In the genomic region with DNA sequence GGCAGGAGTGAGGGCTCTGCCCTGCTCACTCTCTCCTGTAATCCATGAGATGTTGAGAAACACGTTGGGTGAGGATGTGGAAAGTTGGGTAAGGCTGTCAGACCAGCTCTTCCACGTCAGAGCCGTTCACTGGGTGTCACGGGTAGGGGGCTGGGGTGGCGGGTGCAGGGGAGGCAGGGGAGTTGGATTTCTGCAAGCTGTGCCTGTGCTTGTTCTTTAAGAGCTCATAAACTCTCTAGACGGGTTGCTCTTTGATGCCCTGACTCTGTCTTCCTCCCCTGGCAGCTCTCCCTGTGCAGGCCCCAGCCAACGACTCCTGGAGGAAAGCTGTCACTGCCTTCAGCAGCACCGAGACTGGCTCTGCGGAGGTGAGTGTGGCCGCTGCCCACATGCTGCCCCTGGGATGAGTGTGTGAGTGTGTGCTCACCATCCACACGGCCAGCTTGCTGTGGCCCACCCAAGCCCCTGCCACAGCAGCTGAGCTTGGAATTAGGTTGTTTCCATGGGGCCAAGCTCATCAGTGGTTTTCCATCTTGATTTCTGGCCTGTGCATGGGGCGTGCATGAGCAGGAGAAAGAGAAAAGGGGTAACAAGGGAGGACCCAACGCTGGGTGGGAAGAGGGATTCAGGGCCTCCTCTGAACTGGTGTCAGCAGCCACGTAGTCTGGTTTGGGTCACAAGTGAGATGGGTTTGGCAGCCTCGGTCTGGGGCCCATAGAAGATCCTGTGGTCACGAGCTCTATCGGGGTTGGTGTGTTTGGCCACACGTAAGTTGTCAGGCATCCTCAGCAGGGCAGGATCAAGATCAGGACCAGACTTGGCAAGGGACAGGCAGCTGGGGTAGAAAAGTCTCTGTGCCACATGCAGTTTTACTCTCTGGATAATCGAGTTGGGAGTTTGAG, we compare ENCODE assay signal across 17 cellular contexts. TPM values are rescaled to one million over a fixed set of nuclear protein-coding genes. Genes with fewer than 3 reads are reported as not detected.
A peak's percentile ranks its signal among the peaks of the same experiment; 100 is the strongest.
DNase-seq lines count a peak whose midpoint lies in the region; ATAC-seq, FAIRE-seq and TF ChIP-seq lines count a peak whose summit lies in the region.
"Had no signal": no experiment of that assay in that cellular context is flagged by ENCODE, and none has a peak within 500 bp of the region (broad histone marks: within the 10 kb centered on the region; RNA-seq: fewer than 3 reads in every experiment).

No MANE protein-coding gene starts in this region.

- no peak for ATAC-seq in K562
- ATAC-seq: right lobe of liver had no signal

- TF ChIP-seq CTCF in RWPE1 (conservative IDR thresholded peaks at IDR 0.05; ENCODE audit: low read depth) (no peak), K562 (IDR thresholded peaks at IDR 0.05 in 2 of 3, conservative IDR thresholded peaks at IDR 0.05 in 1 of 3; ENCODE audit: insufficient read depth in 2 of 3, low read depth in 1 of 3, low read length in 3 of 3) (no peak), right atrium auricular region (IDR thresholded peaks at IDR 0.05) (no peak)

- peaks cover 0 to 2% of the 10 kb centered on the region in 2 experiments; a peak in 1 of 5 replicates for H3K4me1 ChIP-seq in K562 (replicated peaks in 1 of 2; ENCODE audit: control insufficient read depth in 2 of 2, insufficient read depth in 2 of 2, low read length in 2 of 2)
- peaks cover 0 to 46% of the 10 kb centered on the region in 2 donors for H3K4me1 ChIP-seq in right atrium auricular region
- H3K4me1 ChIP-seq in rectal smooth muscle tissue (ENCODE audit: control insufficient read depth, insufficient read depth, low read length), result peaks cover 3% of the 10 kb centered on the region
- H3K4me1 ChIP-seq: right lobe of liver, SJSA1, testis had no signal

- POLR2A ChIA-PET in RWPE1 (lab: Yijun Ruan, JAX; ENCODE audit: low non-redundant PET) (interaction anchor here (0.6 kb wide), 2 partner anchors 55 to 75 kb away, joined by 4 to 5 read pairs; no protein-coding TSS in a partner anchor), K562 (lab: Yijun Ruan, JAX) (interaction anchor here (0.6 to 1.1 kb wide), 5 partner anchors 12 to 161 kb away, joined by 3 to 5 read pairs (median 3); no protein-coding TSS in a partner anchor)

- no peaks in the 10 kb centered on the region for H3K9me3 ChIP-seq in K562 (replicated peaks; ENCODE audit: control insufficient read depth, insufficient read depth, low read depth, low read length)
- H3K9me3 ChIP-seq in right atrium auricular region, result no peaks in the 10 kb centered on the region
- H3K9me3 ChIP-seq: BLaER1, right lobe of liver, SJSA1, testis had no signal

- peaks cover 96% of the 10 kb centered on the region for H3K36me3 ChIP-seq in K562 (ENCODE audit: control insufficient read depth, insufficient read depth, low read length)
- H3K36me3 ChIP-seq in right atrium auricular region, result peaks cover 97% of the 10 kb centered on the region
- H3K36me3 ChIP-seq in rectal smooth muscle tissue (ENCODE audit: control insufficient read depth, insufficient read depth, low read length), result peaks cover 79% of the 10 kb centered on the region

- intact Hi-C loops in K562 (cut with micrococcal nuclease), result no loop called here

- H3K4me2 ChIP-seq in K562 (ENCODE audit: insufficient read depth, low read length), result no peak overlapping the region
- H3K4me2 ChIP-seq: BLaER1 had no signal

- no peaks in the 10 kb centered on the region for H3K27me3 ChIP-seq in K562 (ENCODE audit: control insufficient read depth in 2 of 2, insufficient read depth in 2 of 2, low read length in 2 of 2)
- H3K27me3 ChIP-seq in right atrium auricular region, result no peaks in the 10 kb centered on the region
- no peaks in the 10 kb centered on the region for H3K27me3 ChIP-seq in rectal smooth muscle tissue (ENCODE audit: control insufficient read depth, insufficient read depth, low read length)
- H3K27me3 ChIP-seq: BLaER1, right lobe of liver, SJSA1, testis had no signal

- H2AFZ ChIP-seq in K562 (ENCODE audit: low read depth, low read length), result no peak overlapping the region

- FAIRE-seq in K562 (lab: Jason Lieb, UNC), result no peak
- FAIRE-seq: TTC549 had no signal

- H3K4me3 ChIP-seq in K562 (no peak overlapping the region), right atrium auricular region (no peak overlapping the region), rectal smooth muscle tissue (ENCODE audit: low read length) (no peak overlapping the region)
- H3K4me3 ChIP-seq: BLaER1, right lobe of liver, SJSA1, testis had no signal

- in situ Hi-C loops in K562 (cut with MboI), result no loop called here

- H3K27ac ChIP-seq in RWPE1, result peak overlapping the region; percentile 9; the same call in 1 of the 2 replicates
- H3K27ac ChIP-seq in K562 (ENCODE audit: extremely low read depth, low read depth, low read length), result no peak overlapping the region
- H3K27ac ChIP-seq in right atrium auricular region, result peak overlapping the region; percentile 79 to 87
- H3K27ac ChIP-seq in rectal smooth muscle tissue (ENCODE audit: low read depth, low read length), result peak overlapping the region; percentile 55
- H3K27ac ChIP-seq: BLaER1, right lobe of liver, SJSA1, testis had no signal

- 91% methylated on average over 17 of the region's 19 CpGs for WGBS in K562 (ENCODE audit: insufficient coverage, low coverage, missing lambda C conversion rate)

- TF ChIP-seq RAD21 in K562 (CRISPR knock-in tag; conservative IDR thresholded peaks at IDR 0.05 in 1 of 2, IDR thresholded peaks at IDR 0.05 in 1 of 2), result no peak

- H3K79me2 ChIP-seq in K562 (ENCODE audit: control insufficient read depth, insufficient read depth, low read length), result no peaks in the 10 kb centered on the region

- no peak for TF ChIP-seq POLR2A in K562 (conservative IDR thresholded peaks at IDR 0.05)

- BruUV-seq in K562 (replicated peaks; lab: Mats Ljungman, UMichigan), result no TSS peak

- DNase-seq in RWPE1 (ENCODE audit: low spot score), result no peak
- DNase-seq in K562 (ENCODE audit: extremely low read depth in 1 of 4, low spot score in 3 of 4), result no peak
- no peak for DNase-seq in right atrium auricular region (ENCODE audit: low spot score)
- no peak for DNase-seq in UCSD-AML1 (lab: John Stamatoyannopoulos, UW; ENCODE audit: unreplicated experiment)
- DNase-seq in DMS114 treated with DMSO at 0.1 percent for 48 hours (lab: John Stamatoyannopoulos, UW; ENCODE audit: unreplicated experiment), result no peak
- no peak for DNase-seq in HPDE6-E6E7 (ENCODE audit: extremely low spot score)
- DNase-seq: activated CD4-positive, alpha-beta memory T cell treated with anti-CD3 and anti-CD28 coated beads for 36 hours; GOT3; Kasumi-1; NCI-H1436 treated with DMSO at 0.1 percent for 48 hours; stimulated activated CD4-positive, alpha-beta T cell treated with anti-CD3 and anti-CD28 coated beads, Interleukin-2, amount 100 ng/mL, for 24 hours; testis had no signal

- H3K9ac ChIP-seq in K562 (ENCODE audit: insufficient read depth in 1 of 2, low read depth in 2 of 2, low read length in 2 of 2) (no peak overlapping the region), rectal smooth muscle tissue (ENCODE audit: low read length) (no peak overlapping the region)
- H3K9ac ChIP-seq: BLaER1 had no signal

- H3K9me1 ChIP-seq in K562 (ENCODE audit: control insufficient read depth, insufficient read depth, low read length), result no peaks in the 10 kb centered on the region

- no peak for TF ChIP-seq EP300 in K562 (IDR thresholded peaks at IDR 0.05; ENCODE audit: low read length)

- peaks cover 8% of the 10 kb centered on the region for H4K20me1 ChIP-seq in K562 (replicated peaks; ENCODE audit: control insufficient read depth, insufficient read depth, low read length)

- CTCF ChIA-PET in RWPE1 (lab: Yijun Ruan, JAX) (interaction anchor here (1.0 to 1.4 kb wide), 2 partner anchors 12 to 132 kb away, joined by 3 to 4 read pairs; no protein-coding TSS in a partner anchor), K562 (lab: Yijun Ruan, JAX; ENCODE audit: low intra/inter-chr PET ratio) (no interaction called here)

RNA-seq across cellular contexts. Expression of a gene that starts 21.0 kb away (rescaled TPM):
- 98.5 and 154 TPM in 2 replicates for total RNA-seq in K562 (2011; cell fraction: chromatin; rRNA removed; ENCODE audit: low replicate concordance)
- total RNA-seq in K562 (2011; cell fraction: nucleolus; rRNA removed), result 72.6 and 96.6 TPM in 2 replicates
- total RNA-seq in K562 (2011; cell fraction: nucleoplasm; rRNA removed), result 78.2 and 78.3 TPM in 2 replicates
- total RNA-seq in K562 (2014; rRNA removed) (14.6 and 21.3 TPM in 2 replicates), K562 (2014; rRNA removed; fragmentation: Illumina TruSeq; extraction: Trizol) (8.6 TPM in 2 replicates), K562 (2015; rRNA removed; fragmentation: Illumina TruSeq; extraction: Trizol) (15.6 and 15.7 TPM in 2 replicates), K562 (2021) (23.4 and 23.5 TPM in 2 replicates), right atrium auricular region (10 to 100 TPM; 13.7 to 16.4 TPM)
- polyA plus RNA-seq in K562 (2011; rRNA removed) (15.3 and 21.6 TPM in 2 replicates), K562 (2014; fragmentation: Illumina TruSeq; extraction: Trizol) (13.7 and 15.3 TPM in 2 replicates), K562 (2014; fragmentation: Nextera tagmentation; extraction: Ambion mirVana) (1 to 10 TPM; 1.8 to 2.1 TPM), K562 (2014; rRNA removed) (15.4 and 18.2 TPM in 2 replicates)
- polyA plus RNA-seq in K562 (2011; cell fraction: cytosol; rRNA removed), result 16.0 and 17.4 TPM in 2 replicates
- 117 and 121 TPM in 2 replicates for polyA plus RNA-seq in K562 (2011; cell fraction: nucleus; rRNA removed)
- polyA plus RNA-seq in K562 (2012), result 22.0 and 30.6 TPM in 2 replicates
- 9.2 and 14.3 TPM in 2 replicates for polyA minus RNA-seq in K562 (2011; rRNA and poly(A)+ RNA removed)
- 6.6 and 8.9 TPM in 2 replicates for polyA minus RNA-seq in K562 (2011; cell fraction: cytosol; rRNA and poly(A)+ RNA removed)
- 11.7 and 17.9 TPM in 2 replicates for polyA minus RNA-seq in K562 (2011; cell fraction: nucleus; rRNA and poly(A)+ RNA removed)

RNA-seq across cellular contexts. Expression of a gene that starts 49.4 kb away (rescaled TPM):
- total RNA-seq in K562 (2011; cell fraction: chromatin; rRNA removed; ENCODE audit: low replicate concordance), result 22.3 and 45.1 TPM in 2 replicates
- total RNA-seq in K562 (2011; cell fraction: nucleolus; rRNA removed), result 32.7 and 35.9 TPM in 2 replicates
- total RNA-seq in K562 (2011; cell fraction: nucleoplasm; rRNA removed), result 26.6 and 29.1 TPM in 2 replicates
- total RNA-seq in K562 (2014; rRNA removed), result 25.6 and 27.5 TPM in 2 replicates
- total RNA-seq in K562 (2014; rRNA removed; fragmentation: Illumina TruSeq; extraction: Trizol), result 6.4 and 7.5 TPM in 2 replicates
- total RNA-seq in K562 (2015; rRNA removed; fragmentation: Illumina TruSeq; extraction: Trizol), result 16.1 and 16.2 TPM in 2 replicates
- 16.9 and 19.8 TPM in 2 replicates for total RNA-seq in K562 (2021)
- polyA plus RNA-seq in K562 (2011; rRNA removed), result 16.4 and 17.2 TPM in 2 replicates
- 18.3 and 27.1 TPM in 2 replicates for polyA plus RNA-seq in K562 (2011; cell fraction: cytosol; rRNA removed)
- polyA plus RNA-seq in K562 (2011; cell fraction: nucleus; rRNA removed), result 22.7 and 38.5 TPM in 2 replicates
- polyA plus RNA-seq in K562 (2012), result 18.1 and 20.7 TPM in 2 replicates
- polyA plus RNA-seq in K562 (2014; fragmentation: Illumina TruSeq; extraction: Trizol), result 13.2 and 21.3 TPM in 2 replicates
- polyA plus RNA-seq in K562 (2014; fragmentation: Nextera tagmentation; extraction: Ambion mirVana), result under 1 TPM; 0.27 to 0.48 TPM
- 20.3 and 25.2 TPM in 2 replicates for polyA plus RNA-seq in K562 (2014; rRNA removed)
- polyA minus RNA-seq in K562 (2011; rRNA and poly(A)+ RNA removed), result 7.2 and 10.9 TPM in 2 replicates
- 9.7 and 10.8 TPM in 2 replicates for polyA minus RNA-seq in K562 (2011; cell fraction: cytosol; rRNA and poly(A)+ RNA removed)
- polyA minus RNA-seq in K562 (2011; cell fraction: nucleus; rRNA and poly(A)+ RNA removed), result 10.2 and 12.7 TPM in 2 replicates
- 10 to 100 TPM; 21.2 to 37.8 TPM for total RNA-seq in right atrium auricular region
